28 cellular contexts compared by ENCODE assay signal in genomic region chr2:120538691-120539420, GRCh38.
DNase-seq lines count a peak whose midpoint lies in the region; ATAC-seq and TF ChIP-seq lines count a peak whose summit lies in the region.
"Had no signal": no experiment of that assay in that cellular context is flagged by ENCODE, and none has a peak within 500 bp of the region (broad histone marks: within the 10 kb centered on the region; RNA-seq: fewer than 3 reads in every experiment).

No MANE protein-coding gene starts in this region.

- H3K9me3 ChIP-seq in smooth muscle cell (replicated peaks; ENCODE audit: low read depth) = no peaks in the 10 kb centered on the region
- H3K9me3 ChIP-seq in Karpas-422 (ENCODE audit: low read length) = no peaks in the 10 kb centered on the region
- H3K9me3 ChIP-seq: BE2C, breast epithelium, Caco-2, MG63, testis, uterus had no signal

- TF ChIP-seq CTCF in smooth muscle cell (IDR thresholded peaks at IDR 0.05; ENCODE audit: borderline replicate concordance, insufficient read depth, poor library complexity, severe bottlenecking) = no peak

- H3K4me1 ChIP-seq in smooth muscle cell (ENCODE audit: low read depth) = no peaks in the 10 kb centered on the region
- no peaks in the 10 kb centered on the region for H3K4me1 ChIP-seq in Karpas-422 (ENCODE audit: low read length)
- H3K4me1 ChIP-seq: BE2C, foreskin keratinocyte, testis, uterus had no signal

- no peaks in the 10 kb centered on the region for H3K27me3 ChIP-seq in smooth muscle cell (ENCODE audit: low read depth)
- H3K27me3 ChIP-seq in Karpas-422 (ENCODE audit: low read length) = no peaks in the 10 kb centered on the region
- H3K27me3 ChIP-seq: BE2C, breast epithelium, MG63, testis, uterus had no signal

- DNase-seq in NCI-H345 (lab: John Stamatoyannopoulos, UW) (peak; percentile 74), NCI-H345 treated with DMSO at 0.1 percent for 48 hours (lab: John Stamatoyannopoulos, UW; ENCODE audit: unreplicated experiment) (no peak), NCI-H2081 treated with DMSO at 0.1 percent for 48 hours (lab: John Stamatoyannopoulos, UW) (peak; percentile 15), T47D (ENCODE audit: low read depth in 1 of 2, low spot score in 1 of 2) (peak; percentile 30 to 75), smooth muscle cell (lab: John Stamatoyannopoulos, UW; ENCODE audit: unreplicated experiment) (no peak), Karpas-422 (no peak), NCI-H446 (lab: John Stamatoyannopoulos, UW) (no peak)
- DNase-seq: activated CD4-positive, alpha-beta T cell treated with anti-CD3 and anti-CD28 coated beads, Interleukin-2, amount 10 ng/mL, durations not matched to agents 7 days and 5 days; activated naive CD4-positive, alpha-beta T cell treated with anti-CD3 and anti-CD28 coated beads, Interleukin-2, amount 10 ng/mL, durations not matched to agents 7 days and 5 days; amygdala; BE2C; Caco-2; effector CD8-positive, alpha-beta T cell; EL; foreskin keratinocyte; mesendoderm; MG63; naive thymus-derived CD4-positive, alpha-beta T cell; NCI-H510A; nucleus accumbens; stimulated activated CD4-positive, alpha-beta T cell treated with anti-CD3 and anti-CD28 coated beads, Interleukin-4, amount 100 ng/mL, for 4 hours; stimulated activated naive CD4-positive, alpha-beta T cell; T-helper 17 cell; testis; uterus had no signal

- H3K79me2 ChIP-seq in smooth muscle cell (ENCODE audit: low read depth) (no peaks in the 10 kb centered on the region), Karpas-422 (ENCODE audit: low read length) (no peaks in the 10 kb centered on the region)

- in situ Hi-C loops in T47D (cut with HindIII; ENCODE audit: low pct_unique_long_range_greater_than_20kb, low sequenced_read_pairs) = no loop called here

- no peaks in the 10 kb centered on the region for H3F3A ChIP-seq in smooth muscle cell (ENCODE audit: low read depth)

- no peaks in the 10 kb centered on the region for H3K9me2 ChIP-seq in Karpas-422 (replicated peaks; ENCODE audit: insufficient read depth, low read length)

- peak overlapping the region; percentile 44 for H2AFZ ChIP-seq in smooth muscle cell (ENCODE audit: low read depth)
- H2AFZ ChIP-seq in Karpas-422 (ENCODE audit: low read length) = no peak overlapping the region

- no peak for ATAC-seq in HG02884 (IDR thresholded peaks at IDR 0.05; ENCODE audit: unreplicated experiment)
- ATAC-seq: foreskin keratinocyte; naive thymus-derived CD4-positive, alpha-beta T cell; T-helper 17 cell had no signal

- H3K9ac ChIP-seq in smooth muscle cell (ENCODE audit: low read depth) (no peak overlapping the region), Karpas-422 (ENCODE audit: low read length) (no peak overlapping the region)

- 88% methylated on average over 12 of the region's 12 CpGs for WGBS in smooth muscle cell (ENCODE audit: low lambda C conversion rate)

- no peaks in the 10 kb centered on the region for H3K36me3 ChIP-seq in smooth muscle cell (ENCODE audit: low read depth)
- H3K36me3 ChIP-seq in Karpas-422 (ENCODE audit: insufficient read depth, low read length) = no peaks in the 10 kb centered on the region
- H3K36me3 ChIP-seq: BE2C, breast epithelium, MG63, uterus had no signal

- H3K4me2 ChIP-seq in smooth muscle cell = no peak overlapping the region
- H3K4me2 ChIP-seq in Karpas-422 (ENCODE audit: low read depth, low read length, poor library complexity, severe bottlenecking) = no peak overlapping the region

- H3K4me3 ChIP-seq in smooth muscle cell = no peak overlapping the region
- H3K4me3 ChIP-seq in Karpas-422 (ENCODE audit: low read length) = no peak overlapping the region
- H3K4me3 ChIP-seq: breast epithelium, MG63, SK-N-MC, testis, uterus had no signal

- H3K27ac ChIP-seq in smooth muscle cell (ENCODE audit: low read depth) = no peak overlapping the region
- no peak overlapping the region for H3K27ac ChIP-seq in Karpas-422 (ENCODE audit: low read length)
- H3K27ac ChIP-seq: foreskin keratinocyte, SK-N-MC, testis, uterus had no signal

- H4K20me1 ChIP-seq in smooth muscle cell (ENCODE audit: low read depth) (no peaks in the 10 kb centered on the region), Karpas-422 (ENCODE audit: insufficient read depth, low read depth, low read length) (no peaks in the 10 kb centered on the region)

Comparison
In these comparisons a context has a peak if more than half of its experiments do, and no peak if none do; other contexts are left out.
1. DNase-seq: peak in NCI-H345 (single experiment), NCI-H2081 treated with DMSO at 0.1 percent for 48 hours (single experiment) and T47D (2 of 2); none in NCI-H345 treated with DMSO at 0.1 percent for 48 hours (single experiment), smooth muscle cell (single experiment), Karpas-422 (single experiment) and NCI-H446 (0 of 2).